In the genomic region with DNA sequence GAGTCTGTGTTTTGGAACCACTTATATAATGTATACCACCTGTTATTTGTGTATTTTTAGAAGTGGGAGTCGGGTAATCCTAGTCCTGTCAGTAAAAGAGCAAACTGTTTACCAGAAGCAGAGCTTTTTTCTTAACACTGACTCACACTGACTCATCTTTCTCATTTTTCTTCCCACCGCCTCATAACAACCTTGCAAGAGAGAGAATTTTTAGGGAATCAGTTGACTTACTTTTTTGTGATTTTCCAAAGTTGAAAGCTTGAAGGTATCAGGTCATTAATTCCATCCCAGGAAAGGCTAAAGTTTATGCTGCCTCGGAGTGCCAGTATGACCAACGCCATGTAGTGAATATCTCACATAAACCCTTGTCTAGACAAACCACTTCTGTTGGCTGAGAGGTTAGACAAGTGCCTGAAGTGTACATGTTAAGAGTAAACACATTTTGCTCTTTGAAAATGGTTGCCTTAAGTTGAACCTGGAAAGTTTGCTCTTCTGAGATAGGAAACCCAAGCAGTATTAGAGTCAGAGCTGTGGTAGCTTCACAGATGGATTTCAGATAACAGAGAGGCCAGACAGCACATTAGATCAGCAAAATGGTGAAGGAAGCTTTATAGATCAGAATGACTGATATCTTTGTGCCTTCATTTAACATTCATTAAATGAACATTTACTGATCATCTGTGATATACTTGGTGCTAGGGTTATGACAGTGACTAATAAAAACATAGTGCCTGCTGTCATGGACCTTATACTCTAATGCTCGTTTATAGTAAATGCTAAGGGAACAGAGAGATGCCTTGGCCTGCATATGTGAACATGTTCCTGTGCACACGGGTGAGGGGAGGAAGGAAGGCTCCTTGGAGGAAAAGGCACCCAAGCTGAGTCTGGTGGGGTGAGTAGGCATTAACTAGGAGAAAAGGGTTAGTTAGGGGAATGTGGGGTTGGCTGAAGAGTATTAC, we compare ENCODE assay signal across 9 cellular contexts. TPM values are rescaled to one million over a fixed set of nuclear protein-coding genes. Genes with fewer than 3 reads are reported as not detected.
DNase-seq lines count a peak whose midpoint lies in the region; ATAC-seq lines count a peak whose summit lies in the region.
"Had no signal": no experiment of that assay in that cellular context is flagged by ENCODE, and none has a peak within 500 bp of the region (broad histone marks: within the 10 kb centered on the region; RNA-seq: fewer than 3 reads in every experiment).

No MANE protein-coding gene starts in this region.

- H3K4me3 ChIP-seq in SJSA1: no peak overlapping the region
- H3K4me3 ChIP-seq: BLaER1 had no signal

- H3K4me1 Mint-ChIP-seq in stimulated activated effector memory CD8-positive, alpha-beta T cell treated with anti-CD3 and anti-CD28 coated beads, Interleukin-12 subunit alpha, Interleukin-12 subunit beta, amount 100 ng/mL, for 72 hours: peaks cover 15% of the 10 kb centered on the region

- H3K9me3 ChIP-seq in SJSA1 (replicated peaks): no peaks in the 10 kb centered on the region
- H3K9me3 ChIP-seq: BLaER1 had no signal

- no peaks in the 10 kb centered on the region for H3K36me3 ChIP-seq in SJSA1
- H3K36me3 ChIP-seq: BLaER1 had no signal

- peak overlapping the region; percentile 37 for H3K27ac ChIP-seq in SJSA1
- H3K27ac ChIP-seq: BLaER1 had no signal

- peak; percentile 64 for ATAC-seq in stimulated activated effector memory CD8-positive, alpha-beta T cell treated with anti-CD3 and anti-CD28 coated beads, Interleukin-12 subunit alpha, Interleukin-12 subunit beta, amount 100 ng/mL, for 72 hours
- ATAC-seq in HG02588 (IDR thresholded peaks at IDR 0.05; ENCODE audit: unreplicated experiment) (no peak), GM19463 (IDR thresholded peaks at IDR 0.05; ENCODE audit: unreplicated experiment) (no peak), GM19023 (IDR thresholded peaks at IDR 0.05; ENCODE audit: unreplicated experiment) (no peak)

- peak; percentile 60 for DNase-seq in NCI-H2171 treated with DMSO at 0.1 percent for 48 hours (lab: John Stamatoyannopoulos, UW)
- no peak for DNase-seq in NCI-H2171 (lab: John Stamatoyannopoulos, UW)
- DNase-seq in SJSA1 (ENCODE audit: low read depth in 1 of 2, low spot score in 2 of 2): peak in 1 of 2 experiments; percentile 85
- peak; percentile 89 for DNase-seq in fibroblast of peridontal ligament (ENCODE audit: extremely low read depth)
- no peak for DNase-seq in stimulated activated effector memory CD8-positive, alpha-beta T cell treated with anti-CD3 and anti-CD28 coated beads, Interleukin-12 subunit alpha, Interleukin-12 subunit beta, amount 100 ng/mL, for 72 hours (ENCODE audit: low spot score in 2 of 2)

- H3K27ac Mint-ChIP-seq in stimulated activated effector memory CD8-positive, alpha-beta T cell treated with anti-CD3 and anti-CD28 coated beads, Interleukin-12 subunit alpha, Interleukin-12 subunit beta, amount 100 ng/mL, for 72 hours: peak overlapping the region; percentile 30

- H3K36me3 Mint-ChIP-seq in stimulated activated effector memory CD8-positive, alpha-beta T cell treated with anti-CD3 and anti-CD28 coated beads, Interleukin-12 subunit alpha, Interleukin-12 subunit beta, amount 100 ng/mL, for 72 hours: no peaks in the 10 kb centered on the region

- no peak overlapping the region for H3K4me3 Mint-ChIP-seq in stimulated activated effector memory CD8-positive, alpha-beta T cell treated with anti-CD3 and anti-CD28 coated beads, Interleukin-12 subunit alpha, Interleukin-12 subunit beta, amount 100 ng/mL, for 72 hours

- H3K4me1 ChIP-seq in SJSA1 (replicated peaks): peaks cover 44% of the 10 kb centered on the region
- H3K4me1 ChIP-seq: BLaER1 had no signal

- no peaks in the 10 kb centered on the region for H3K27me3 ChIP-seq in SJSA1 (replicated peaks)
- H3K27me3 ChIP-seq: BLaER1 had no signal

- H3K9me3 Mint-ChIP-seq in stimulated activated effector memory CD8-positive, alpha-beta T cell treated with anti-CD3 and anti-CD28 coated beads, Interleukin-12 subunit alpha, Interleukin-12 subunit beta, amount 100 ng/mL, for 72 hours: no peaks in the 10 kb centered on the region

RNA-seq across cellular contexts. Expression of a gene that starts 29.1 kb away (rescaled TPM):
- 54.6 and 71.0 TPM in 2 replicates for total RNA-seq in SJSA1 (2014; rRNA removed; shearing (Covaris generic))

RNA-seq across cellular contexts. Expression of a gene that starts 31.4 kb away (rescaled TPM):
- total RNA-seq in SJSA1 (2014; rRNA removed; shearing (Covaris generic)): 69.2 and 76.1 TPM in 2 replicates

Comparison
In these comparisons a context has a peak if more than half of its experiments do, and no peak if none do; other contexts are left out.
1. DNase-seq: peak in NCI-H2171 treated with DMSO at 0.1 percent for 48 hours (single experiment) and fibroblast of peridontal ligament (single experiment); none in NCI-H2171 (single experiment) and stimulated activated effector memory CD8-positive, alpha-beta T cell treated with anti-CD3 and anti-CD28 coated beads, Interleukin-12 subunit alpha, Interleukin-12 subunit beta, amount 100 ng/mL, for 72 hours (0 of 2).